10 cellular contexts compared by ENCODE assay signal in the genomic region with DNA sequence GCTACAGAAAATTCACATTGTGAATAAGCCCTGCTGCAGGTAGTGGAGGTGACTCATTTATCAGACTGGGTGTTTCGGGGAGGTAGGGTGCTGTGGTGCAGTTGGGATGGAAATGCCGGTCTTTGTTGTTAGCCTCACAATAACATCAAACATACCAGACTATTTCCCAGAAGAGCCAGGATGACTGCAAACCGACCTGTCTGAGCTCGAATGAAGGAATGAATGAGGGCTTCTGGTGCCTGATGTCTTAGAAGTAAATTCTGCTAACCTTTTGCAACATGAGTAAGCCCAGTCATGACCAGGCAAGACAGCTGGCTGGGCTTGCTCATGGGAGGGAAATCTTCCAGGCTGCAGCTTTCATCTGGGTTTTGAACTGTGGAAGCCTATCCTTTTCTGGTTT. TPM values are rescaled to one million over a fixed set of nuclear protein-coding genes. Genes with fewer than 3 reads are reported as not detected.
A peak's percentile ranks its signal among the peaks of the same experiment; 100 is the strongest.
DNase-seq lines count a peak whose midpoint lies in the region; ATAC-seq, FAIRE-seq and TF ChIP-seq lines count a peak whose summit lies in the region.
"Had no signal": no experiment of that assay in that cellular context is flagged by ENCODE, and none has a peak within 500 bp of the region (broad histone marks: within the 10 kb centered on the region; RNA-seq: fewer than 3 reads in every experiment).

No MANE protein-coding gene starts in this region.

- no peaks in the 10 kb centered on the region for H3K27me3 ChIP-seq in cardiac muscle cell
- H3K27me3 ChIP-seq in keratinocyte (ENCODE audit: control insufficient read depth, extremely low read depth, insufficient read depth, low read length), result no peaks in the 10 kb centered on the region
- H3K27me3 ChIP-seq in suprapubic skin, result no peaks in the 10 kb centered on the region

- H3K36me3 Mint-ChIP-seq in activated naive CD8-positive, alpha-beta T cell treated with anti-CD3 and anti-CD28 coated beads, Interleukin-2, amount 50 U/mL, for 24 hours (ENCODE audit: low read depth), result peaks cover 18% of the 10 kb centered on the region

- H3K36me3 ChIP-seq in cardiac muscle cell, result peaks cover 13% of the 10 kb centered on the region
- peaks cover 4 to 10% of the 10 kb centered on the region in 2 experiments for H3K36me3 ChIP-seq in keratinocyte (ENCODE audit: control insufficient read depth in 2 of 2, extremely low read depth in 1 of 2, insufficient read depth in 2 of 2, low read length in 2 of 2)
- H3K36me3 ChIP-seq in suprapubic skin, result peaks cover 11% of the 10 kb centered on the region

- 35% methylated on average over 4 of the region's 4 CpGs for WGBS in suprapubic skin

- DNase-seq in cardiac muscle cell (ENCODE audit: low read depth in 1 of 2, low spot score in 1 of 2) (peak; percentile 20 to 55), Right ventricle myocardium superior (no peak), keratinocyte (ENCODE audit: low read depth, low spot score) (peak; percentile 81), suprapubic skin (ENCODE audit: low spot score in 2 of 2) (peak in 1 of 2 donors; percentile 46), medulla oblongata (ENCODE audit: extremely low spot score) (no peak)
- DNase-seq in activated naive CD8-positive, alpha-beta T cell treated with anti-CD3 and anti-CD28 coated beads, Interleukin-2, amount 50 U/mL, for 24 hours, result peak; percentile 7
- DNase-seq: mucosa of descending colon, NCI-H2227 treated with DMSO at 0.1 percent for 48 hours had no signal

- H2AFZ ChIP-seq in keratinocyte (ENCODE audit: control insufficient read depth, low read length), result no peak overlapping the region

- no peaks in the 10 kb centered on the region for H3K27me3 Mint-ChIP-seq in activated naive CD8-positive, alpha-beta T cell treated with anti-CD3 and anti-CD28 coated beads, Interleukin-2, amount 50 U/mL, for 24 hours

- H3K4me3 ChIP-seq in cardiac muscle cell (no peak overlapping the region), keratinocyte (ENCODE audit: control insufficient read depth in 2 of 3, extremely low read depth in 1 of 3, insufficient read depth in 2 of 3, low read depth in 1 of 3, low read length in 3 of 3) (no peak overlapping the region), suprapubic skin (no peak overlapping the region)
- H3K4me3 ChIP-seq: mucosa of descending colon had no signal

- H3K79me2 ChIP-seq in keratinocyte (ENCODE audit: control insufficient read depth, insufficient read depth, low read length), result peaks cover 26% of the 10 kb centered on the region

- H3K9me3 Mint-ChIP-seq in activated naive CD8-positive, alpha-beta T cell treated with anti-CD3 and anti-CD28 coated beads, Interleukin-2, amount 50 U/mL, for 24 hours, result no peaks in the 10 kb centered on the region

- TF ChIP-seq POLR2A in suprapubic skin (IDR thresholded peaks at IDR 0.05), result no peak

- TF ChIP-seq EP300 in suprapubic skin (IDR thresholded peaks at IDR 0.05), result no peak

- peak overlapping the region; percentile 84 for H3K27ac Mint-ChIP-seq in activated naive CD8-positive, alpha-beta T cell treated with anti-CD3 and anti-CD28 coated beads, Interleukin-2, amount 50 U/mL, for 24 hours

- H3K9me3 ChIP-seq in cardiac muscle cell (ENCODE audit: low read depth) (no peaks in the 10 kb centered on the region), keratinocyte (ENCODE audit: control insufficient read depth, low read depth, low read length) (no peaks in the 10 kb centered on the region), suprapubic skin (no peaks in the 10 kb centered on the region)
- H3K9me3 ChIP-seq: mucosa of descending colon had no signal

- H3K4me1 ChIP-seq in cardiac muscle cell (ENCODE audit: low read depth) (peaks cover 31% of the 10 kb centered on the region), keratinocyte (ENCODE audit: control insufficient read depth, extremely low read depth, insufficient read depth, low read length) (peaks cover 61% of the 10 kb centered on the region), suprapubic skin (peaks cover 81% of the 10 kb centered on the region)

- dilution Hi-C loops in keratinocyte (cut with MboI; ENCODE audit: extremely low pct_ligation_motif_present, low sequenced_read_pairs), result no loop called here

- intact Hi-C loops in Right ventricle myocardium superior (cut with DNase I), result no loop called here

- no peaks in the 10 kb centered on the region for H3K9me1 ChIP-seq in keratinocyte (ENCODE audit: control insufficient read depth, extremely low read depth, insufficient read depth, low read length)

- H3K4me3 Mint-ChIP-seq in activated naive CD8-positive, alpha-beta T cell treated with anti-CD3 and anti-CD28 coated beads, Interleukin-2, amount 50 U/mL, for 24 hours, result peak overlapping the region; percentile 37

- no peak for TF ChIP-seq CTCF in cardiac muscle cell (IDR thresholded peaks at IDR 0.05; ENCODE audit: low read depth, low read length)
- TF ChIP-seq CTCF in keratinocyte (optimal IDR thresholded peaks at IDR 0.05 in 1 of 3, IDR thresholded peaks at IDR 0.05 in 1 of 3, conservative IDR thresholded peaks at IDR 0.05 in 1 of 3; ENCODE audit: extremely low read depth in 1 of 3, insufficient read depth in 2 of 3, low read length in 3 of 3), result no peak
- no peak for TF ChIP-seq CTCF in suprapubic skin (IDR thresholded peaks at IDR 0.05)

- peaks cover 2% of the 10 kb centered on the region for H4K20me1 ChIP-seq in keratinocyte (ENCODE audit: control insufficient read depth, extremely low read depth, insufficient read depth, low read length)

- ATAC-seq in Right ventricle myocardium superior (ENCODE audit: poor library complexity) (no peak), GM21717 (IDR thresholded peaks at IDR 0.05; ENCODE audit: unreplicated experiment) (no peak), GM19328 (IDR thresholded peaks at IDR 0.05; ENCODE audit: unreplicated experiment) (no peak)
- no peak for ATAC-seq in activated naive CD8-positive, alpha-beta T cell treated with anti-CD3 and anti-CD28 coated beads, Interleukin-2, amount 50 U/mL, for 24 hours
- ATAC-seq: mucosa of descending colon had no signal

- H3K9ac ChIP-seq in keratinocyte (ENCODE audit: control insufficient read depth, extremely low read depth, insufficient read depth, low read length), result peak overlapping the region; percentile 51

- peak; percentile 87 for FAIRE-seq in keratinocyte (lab: Jason Lieb, UNC)

- H3K27ac ChIP-seq in cardiac muscle cell (peak overlapping the region; percentile 32), keratinocyte (ENCODE audit: control insufficient read depth, insufficient read depth, low read length) (peak overlapping the region; percentile 100), suprapubic skin (peak overlapping the region; percentile 100)

- H3K4me2 ChIP-seq in keratinocyte (ENCODE audit: control insufficient read depth, extremely low read depth, insufficient read depth, low read depth, low read length), result peak overlapping the region; percentile 52

- peaks cover 44% of the 10 kb centered on the region for H3K4me1 Mint-ChIP-seq in activated naive CD8-positive, alpha-beta T cell treated with anti-CD3 and anti-CD28 coated beads, Interleukin-2, amount 50 U/mL, for 24 hours

RNA-seq across cellular contexts. Expression of gene VDAC2, which starts 2.4 kb away (rescaled TPM):
- total RNA-seq in cardiac muscle cell (178 and 237 TPM in 2 replicates), Right ventricle myocardium superior (486 TPM), suprapubic skin (100 to 1,000 TPM; 111 to 196 (median 146) TPM)
- polyA plus RNA-seq in cardiac muscle cell (363 and 376 TPM in 2 replicates), keratinocyte (82.5 to 218 TPM (median 152 TPM) in 3 replicates)
- polyA plus RNA-seq in keratinocyte (2011; ENCODE audit: low read depth), result 141 TPM
- 192 and 308 TPM in 2 replicates for polyA plus RNA-seq in keratinocyte (2011; cell fraction: cytosol; rRNA removed)
- polyA plus RNA-seq in keratinocyte (2011; cell fraction: nucleus; rRNA removed), result 124 and 181 TPM in 2 replicates
- polyA plus RNA-seq in keratinocyte (2012; ENCODE audit: low replicate concordance), result 237 and 368 TPM in 2 replicates
- polyA minus RNA-seq in keratinocyte, result 44.0 to 103 TPM (median 55.6 TPM) in 3 replicates
- polyA minus RNA-seq in keratinocyte (2011; cell fraction: cytosol; rRNA and poly(A)+ RNA removed), result 144 TPM
- polyA minus RNA-seq in keratinocyte (2011; cell fraction: nucleus; rRNA and poly(A)+ RNA removed), result 25.7 and 42.6 TPM in 2 replicates

RNA-seq across cellular contexts. Expression of gene COMTD1, which starts 27.6 kb away (rescaled TPM):
- 40.7 and 66.1 TPM in 2 replicates for total RNA-seq in cardiac muscle cell
- polyA plus RNA-seq in cardiac muscle cell, result 42.0 and 43.1 TPM in 2 replicates
- 34.0 TPM for total RNA-seq in Right ventricle myocardium superior
- polyA plus RNA-seq in keratinocyte, result 6.2 to 12.8 TPM (median 6.8 TPM) in 3 replicates
- 3.6 TPM for polyA plus RNA-seq in keratinocyte (2011; ENCODE audit: low read depth)
- 3.3 and 10.8 TPM in 2 replicates for polyA plus RNA-seq in keratinocyte (2011; cell fraction: cytosol; rRNA removed)
- 13.0 and 17.2 TPM in 2 replicates for polyA plus RNA-seq in keratinocyte (2011; cell fraction: nucleus; rRNA removed)
- 15.8 and 18.5 TPM in 2 replicates for polyA plus RNA-seq in keratinocyte (2012; ENCODE audit: low replicate concordance)
- 1.1 to 1.4 TPM (median 1.2 TPM) in 3 replicates for polyA minus RNA-seq in keratinocyte
- 20.5 TPM for polyA minus RNA-seq in keratinocyte (2011; cell fraction: cytosol; rRNA and poly(A)+ RNA removed)
- 4.1 and 5.7 TPM in 2 replicates for polyA minus RNA-seq in keratinocyte (2011; cell fraction: nucleus; rRNA and poly(A)+ RNA removed)
- 10 to 100 TPM; 32.4 to 69.8 (median 46.7) TPM for total RNA-seq in suprapubic skin

Comparison
In these comparisons a context has a peak if more than half of its experiments do, and no peak if none do; other contexts are left out.
1. DNase-seq: peak in cardiac muscle cell (2 of 2), activated naive CD8-positive, alpha-beta T cell treated with anti-CD3 and anti-CD28 coated beads, Interleukin-2, amount 50 U/mL, for 24 hours (single experiment) and keratinocyte (single experiment); none in Right ventricle myocardium superior (single experiment) and medulla oblongata (single experiment).
2. H3K27ac ChIP-seq: peak in every context shown above with its lines; median percentile 100 in keratinocyte; 100 in suprapubic skin; 32 in cardiac muscle cell.